ENCODE assay signal across 8 cellular contexts in genomic region chr19:5977222-5977784, GRCh38. TPM values are rescaled to one million over a fixed set of nuclear protein-coding genes. Genes with fewer than 3 reads are reported as not detected.
DNase-seq lines count a peak whose midpoint lies in the region; ATAC-seq and TF ChIP-seq lines count a peak whose summit lies in the region.

No MANE protein-coding gene starts in this region.

- H3K4me3 ChIP-seq in Loucy (ENCODE audit: low read length, poor library complexity, severe bottlenecking) (peak overlapping the region; percentile 89), neural cell (ENCODE audit: low read length) (peak overlapping the region; percentile 98)

- no peaks in the 10 kb centered on the region for H3K36me3 ChIP-seq in Loucy (ENCODE audit: insufficient read depth, low read length)
- H3K36me3 ChIP-seq in neural cell (ENCODE audit: insufficient read depth, low read length): no peaks in the 10 kb centered on the region

- H3K9me2 ChIP-seq in Loucy (replicated peaks; ENCODE audit: low read depth, low read length) (no peaks in the 10 kb centered on the region), neural cell (ENCODE audit: insufficient read depth, low read length) (no peaks in the 10 kb centered on the region)

- no peaks in the 10 kb centered on the region for H3F3A ChIP-seq in Loucy (ENCODE audit: low read depth)
- no peaks in the 10 kb centered on the region for H3F3A ChIP-seq in neural cell (ENCODE audit: insufficient read depth, low read length, poor library complexity, severe bottlenecking)

- H3K9ac ChIP-seq in Loucy (ENCODE audit: low read depth, low read length, poor library complexity, severe bottlenecking) (peak overlapping the region; percentile 93), neural cell (ENCODE audit: low read length) (peak overlapping the region; percentile 96)

- H3K4me2 ChIP-seq in Loucy (ENCODE audit: low read depth, low read length, poor library complexity, severe bottlenecking): peak overlapping the region; percentile 100
- peak overlapping the region; percentile 91 for H3K4me2 ChIP-seq in neural cell (ENCODE audit: low read length)

- H3K79me2 ChIP-seq in Loucy (ENCODE audit: insufficient read depth, low read length): peaks cover 89% of the 10 kb centered on the region
- peaks cover 54% of the 10 kb centered on the region for H3K79me2 ChIP-seq in neural cell (replicated peaks; ENCODE audit: insufficient read depth, low read length)

- TF ChIP-seq RAD21 in neural cell (conservative IDR thresholded peaks at IDR 0.05): no peak

- peak overlapping the region; percentile 89 for H3K27ac ChIP-seq in neural cell (ENCODE audit: low read length)

- H2AFZ ChIP-seq in Loucy (ENCODE audit: low read length): peak overlapping the region; percentile 79
- peak overlapping the region; percentile 88 for H2AFZ ChIP-seq in neural cell (ENCODE audit: low read depth, low read length)

- H4K20me1 ChIP-seq in Loucy (ENCODE audit: insufficient read depth, low read length, poor library complexity, severe bottlenecking): peaks cover 58% of the 10 kb centered on the region
- H4K20me1 ChIP-seq in neural cell (ENCODE audit: insufficient read depth): no peaks in the 10 kb centered on the region

- DNase-seq in ecto neural progenitor cell (ENCODE audit: low spot score) (peak; percentile 61), Kasumi-1 (lab: John Stamatoyannopoulos, UW) (no peak), mesenteric fat pad (ENCODE audit: low spot score) (no peak), GM03348 (ENCODE audit: low spot score) (no peak)

- peaks cover 50% of the 10 kb centered on the region for H3K4me1 ChIP-seq in Loucy (ENCODE audit: insufficient read depth, low read length, poor library complexity, severe bottlenecking)

- peak; percentile 12 for ATAC-seq in GM21447 (IDR thresholded peaks at IDR 0.05; ENCODE audit: unreplicated experiment)
- no peak for ATAC-seq in HG03108 (IDR thresholded peaks at IDR 0.05; ENCODE audit: unreplicated experiment)

- no peaks in the 10 kb centered on the region for H3K27me3 ChIP-seq in Loucy (ENCODE audit: insufficient read depth, low read length, poor library complexity, severe bottlenecking)
- H3K27me3 ChIP-seq in neural cell (ENCODE audit: insufficient read depth, low read depth, low read length): no peaks in the 10 kb centered on the region

- no peak for TF ChIP-seq CTCF in Loucy (conservative IDR thresholded peaks at IDR 0.05; ENCODE audit: low read length)
- TF ChIP-seq CTCF in neural cell (IDR thresholded peaks at IDR 0.05; ENCODE audit: poor library complexity, severe bottlenecking): no peak

- no peaks in the 10 kb centered on the region for H3K9me3 ChIP-seq in Loucy (ENCODE audit: insufficient read depth, low read depth, low read length)
- no peaks in the 10 kb centered on the region for H3K9me3 ChIP-seq in neural cell (ENCODE audit: low read length)

- TF ChIP-seq EP300 in neural cell (conservative IDR thresholded peaks at IDR 0.05; ENCODE audit: poor library complexity, severe bottlenecking): no peak

TF ChIP-seq in neural cell, 6 proteins besides CTCF, POLR2A, EP300 and RAD21:
- TF ChIP-seq REST (IDR thresholded peaks at IDR 0.05; ENCODE audit: borderline replicate concordance) (no peak), POLR2AphosphoS5 (IDR thresholded peaks at IDR 0.05) (no peak), TAF1 (IDR thresholded peaks at IDR 0.05; ENCODE audit: low read depth) (no peak), EZH2 (IDR thresholded peaks at IDR 0.05; ENCODE audit: borderline replicate concordance, insufficient read depth, low read length, poor library complexity, severe bottlenecking) (no peak), SMC3 (conservative IDR thresholded peaks at IDR 0.05; ENCODE audit: poor library complexity) (no peak), MXI1 (conservative IDR thresholded peaks at IDR 0.05; ENCODE audit: poor library complexity, severe bottlenecking) (no peak)
TF ChIP-seq in neural cell: peak in this region for 0.

RNA-seq across cellular contexts. Expression of gene RANBP3, which starts 0.6 kb away (rescaled TPM):
- polyA plus RNA-seq in neural cell: 53.6 and 67.6 TPM in 2 replicates
- 61.6 and 68.3 TPM in 2 replicates for polyA minus RNA-seq in neural cell
- total RNA-seq in mesenteric fat pad: 56.7 TPM
